In the genomic region with DNA sequence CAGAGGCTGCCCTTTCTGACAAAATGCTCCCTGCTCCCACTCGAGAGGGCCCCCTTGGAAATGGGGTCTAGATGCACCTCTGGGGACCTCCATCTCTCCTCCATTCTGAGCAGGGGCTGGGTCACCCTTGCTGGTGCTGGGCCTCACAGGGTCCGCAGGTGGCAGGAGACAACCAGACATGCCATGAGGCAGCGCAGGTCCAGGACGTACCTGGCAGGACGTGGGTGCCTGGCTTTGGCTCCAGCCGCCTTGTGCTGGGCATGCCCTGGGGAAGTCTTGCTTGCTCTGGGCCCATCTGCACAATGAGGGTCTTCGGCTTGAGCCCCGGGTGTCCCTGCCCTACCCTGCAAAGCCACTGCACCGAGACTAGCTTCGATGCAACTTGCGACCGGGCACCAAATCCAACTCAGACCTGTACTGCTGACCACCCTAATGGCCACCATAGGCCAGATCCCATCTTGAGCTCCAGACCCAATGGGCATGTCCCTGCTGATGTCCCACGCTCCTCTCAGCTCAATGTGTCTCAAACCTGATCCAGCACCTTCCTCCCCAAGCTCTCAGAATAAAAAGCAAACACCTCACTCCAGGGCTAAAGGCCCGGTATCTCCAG, we compare ENCODE assay signal across 17 cellular contexts.
DNase-seq lines count a peak whose midpoint lies in the region; ATAC-seq and TF ChIP-seq lines count a peak whose summit lies in the region.
"Had no signal": no experiment of that assay in that cellular context is flagged by ENCODE, and none has a peak within 500 bp of the region (broad histone marks: within the 10 kb centered on the region; RNA-seq: fewer than 3 reads in every experiment).

No MANE protein-coding gene starts in this region.

- H3K36me3 Mint-ChIP-seq in stimulated activated memory B cell treated with anti-CD40 and anti-IgM and Interleukin-4, amounts not matched to agents 10 μg/mL and 1 μg/mL and 100 μg/mL, for 72 hours, result peaks cover 14% of the 10 kb centered on the region

- intact Hi-C loops in left ventricle myocardium superior (cut with micrococcal nuclease), result no loop called here
- intact Hi-C loops in Right ventricle myocardium superior (cut with DNase I), result no loop called here

- H3K27me3 ChIP-seq in OCI-LY3 (ENCODE audit: low read depth, low read length), result no peaks in the 10 kb centered on the region
- H3K27me3 ChIP-seq in effector memory CD4-positive, alpha-beta T cell (replicated peaks; ENCODE audit: control insufficient read depth, insufficient read depth, low read length, poor library complexity, severe bottlenecking), result no peaks in the 10 kb centered on the region
- H3K27me3 ChIP-seq in mesenchymal stem cell (ENCODE audit: control insufficient read depth in 1 of 2, insufficient read depth in 1 of 2, low read length in 2 of 2), result no peaks in the 10 kb centered on the region

- WGBS in mesenchymal stem cell, result 96% methylated on average over 14 of the region's 14 CpGs

- peak overlapping the region in 1 of 2 experiments; percentile 88 for H3K14ac ChIP-seq in mesenchymal stem cell (ENCODE audit: low read length in 2 of 2)

- H3K4me3 Mint-ChIP-seq in stimulated activated memory B cell treated with anti-CD40 and anti-IgM and Interleukin-4, amounts not matched to agents 10 μg/mL and 1 μg/mL and 100 μg/mL, for 72 hours, result peak overlapping the region; percentile 53

- H3K79me2 ChIP-seq in OCI-LY3 (ENCODE audit: low read length), result peaks cover 23% of the 10 kb centered on the region

- H4K91ac ChIP-seq in mesenchymal stem cell (ENCODE audit: low read length), result no peak overlapping the region

- peaks cover 18% of the 10 kb centered on the region for H3K36me3 ChIP-seq in OCI-LY3 (replicated peaks; ENCODE audit: low read depth, low read length)
- peaks cover 9% of the 10 kb centered on the region for H3K36me3 ChIP-seq in effector memory CD4-positive, alpha-beta T cell (ENCODE audit: control insufficient read depth, insufficient read depth, low read length)
- peaks cover under 1 to 24% of the 10 kb centered on the region in 2 experiments for H3K36me3 ChIP-seq in mesenchymal stem cell (ENCODE audit: control insufficient read depth in 1 of 2, insufficient read depth in 2 of 2, low read depth in 1 of 2, low read length in 2 of 2)

- H2AFZ ChIP-seq in OCI-LY3 (ENCODE audit: low read depth, low read length), result no peak overlapping the region
- no peak overlapping the region for H2AFZ ChIP-seq in mesenchymal stem cell (ENCODE audit: low read depth, low read length)

- no peak overlapping the region for H4K8ac ChIP-seq in mesenchymal stem cell (ENCODE audit: low read length)

- H3K27ac Mint-ChIP-seq in stimulated activated memory B cell treated with anti-CD40 and anti-IgM and Interleukin-4, amounts not matched to agents 10 μg/mL and 1 μg/mL and 100 μg/mL, for 72 hours, result peak overlapping the region; percentile 99
- H3K27ac Mint-ChIP-seq: stimulated activated naive CD8-positive, alpha-beta T cell treated with anti-CD3 and anti-CD28 coated beads, Interleukin-15, Interleukin-2, amounts not matched to agents 100 ng/mL and 50 ng/mL, for 24 hours had no signal

- H3K4me1 ChIP-seq in OCI-LY3 (ENCODE audit: low read length) (peaks cover 40% of the 10 kb centered on the region), mesenchymal stem cell (ENCODE audit: control insufficient read depth, insufficient read depth, low read depth, low read length) (peaks cover 7% of the 10 kb centered on the region)
- peaks cover 70% of the 10 kb centered on the region for H3K4me1 ChIP-seq in effector memory CD4-positive, alpha-beta T cell (ENCODE audit: control insufficient read depth, insufficient read depth, low read length, poor library complexity, severe bottlenecking)

- DNase-seq in left ventricle myocardium superior (peak; percentile 34), Right ventricle myocardium superior (no peak), NCI-H2107 (lab: John Stamatoyannopoulos, UW) (no peak), AML-193 (lab: John Stamatoyannopoulos, UW) (no peak), mesenchymal stem cell (no peak)
- DNase-seq in effector memory CD4-positive, alpha-beta T cell, result no peak
- DNase-seq: Calu3, foreskin fibroblast, hippocampal formation, islet precursor cell, NCI-H526 treated with DMSO at 0.1 percent for 48 hours, SIG-M5, trophoblast cell had no signal

- no peak overlapping the region for H3K9ac ChIP-seq in OCI-LY3 (ENCODE audit: low read length)
- H3K9ac ChIP-seq in mesenchymal stem cell (ENCODE audit: low read length), result no peak overlapping the region

- H2BK15ac ChIP-seq in mesenchymal stem cell (ENCODE audit: low read depth, poor library complexity, severe bottlenecking), result no peak overlapping the region

- no peak for ATAC-seq in left ventricle myocardium superior
- ATAC-seq in Right ventricle myocardium superior (ENCODE audit: poor library complexity), result no peak
- ATAC-seq in stimulated activated memory B cell treated with anti-CD40 and anti-IgM and Interleukin-4, amounts not matched to agents 10 μg/mL and 1 μg/mL and 100 μg/mL, for 72 hours, result no peak

- no peak for TF ChIP-seq CTCF in OCI-LY3 (IDR thresholded peaks at IDR 0.05; ENCODE audit: low read depth, low read length)

- H2BK5ac ChIP-seq in mesenchymal stem cell (ENCODE audit: low read depth, low read length, poor library complexity, severe bottlenecking), result no peak overlapping the region

- peaks cover 3% of the 10 kb centered on the region for H3K9me3 Mint-ChIP-seq in stimulated activated memory B cell treated with anti-CD40 and anti-IgM and Interleukin-4, amounts not matched to agents 10 μg/mL and 1 μg/mL and 100 μg/mL, for 72 hours

- H3K9me3 ChIP-seq in OCI-LY3 (ENCODE audit: insufficient read depth, low read length) (peaks cover 5% of the 10 kb centered on the region; the same call in 1 of the 2 replicates), mesenchymal stem cell (ENCODE audit: control insufficient read depth, low read length) (no peaks in the 10 kb centered on the region)
- H3K9me3 ChIP-seq in effector memory CD4-positive, alpha-beta T cell (ENCODE audit: control insufficient read depth, low read length), result no peaks in the 10 kb centered on the region

- H3K23ac ChIP-seq in mesenchymal stem cell (ENCODE audit: low read length in 2 of 2), result no peak overlapping the region

- H3K4me1 Mint-ChIP-seq in stimulated activated memory B cell treated with anti-CD40 and anti-IgM and Interleukin-4, amounts not matched to agents 10 μg/mL and 1 μg/mL and 100 μg/mL, for 72 hours, result peaks cover 85% of the 10 kb centered on the region

- H2BK12ac ChIP-seq in mesenchymal stem cell (ENCODE audit: low read length in 2 of 2), result no peak overlapping the region

- peak overlapping the region; percentile 50 for H3K4me2 ChIP-seq in OCI-LY3 (ENCODE audit: low read length)
- no peak overlapping the region for H3K4me2 ChIP-seq in mesenchymal stem cell (ENCODE audit: low read length, poor library complexity, severe bottlenecking)

- H3K4me3 ChIP-seq in OCI-LY3 (ENCODE audit: low read length), result peak overlapping the region; percentile 20; the same call in 1 of the 2 replicates
- H3K4me3 ChIP-seq in effector memory CD4-positive, alpha-beta T cell (ENCODE audit: insufficient read depth, low read depth, low read length, poor library complexity, severe bottlenecking), result peak overlapping the region; percentile 4
- no peak overlapping the region for H3K4me3 ChIP-seq in mesenchymal stem cell (ENCODE audit: insufficient read depth in 1 of 2, low read depth in 1 of 2, low read length in 2 of 2)
- H3K4me3 ChIP-seq: coronary artery had no signal

- H2AK5ac ChIP-seq in mesenchymal stem cell (ENCODE audit: low read length, severe bottlenecking), result no peak overlapping the region

- H3K27ac ChIP-seq in OCI-LY3 (ENCODE audit: low read length) (no peak overlapping the region), mesenchymal stem cell (ENCODE audit: low read length, poor library complexity, severe bottlenecking) (no peak overlapping the region)
- peak overlapping the region; percentile 56 for H3K27ac ChIP-seq in effector memory CD4-positive, alpha-beta T cell (ENCODE audit: insufficient read depth, low read length, poor library complexity, severe bottlenecking)
- H3K27ac ChIP-seq: coronary artery had no signal

- no peaks in the 10 kb centered on the region for H3K27me3 Mint-ChIP-seq in stimulated activated memory B cell treated with anti-CD40 and anti-IgM and Interleukin-4, amounts not matched to agents 10 μg/mL and 1 μg/mL and 100 μg/mL, for 72 hours
- H3K27me3 Mint-ChIP-seq: stimulated activated naive CD8-positive, alpha-beta T cell treated with anti-CD3 and anti-CD28 coated beads, Interleukin-15, Interleukin-2, amounts not matched to agents 100 ng/mL and 50 ng/mL, for 24 hours had no signal

- H3K4ac ChIP-seq in mesenchymal stem cell (ENCODE audit: low read depth in 1 of 2, low read length in 2 of 2), result no peak overlapping the region

- H4K20me1 ChIP-seq in OCI-LY3 (ENCODE audit: insufficient read depth, low read length), result peaks cover 60% of the 10 kb centered on the region

- peaks cover 43% of the 10 kb centered on the region for H3K79me1 ChIP-seq in mesenchymal stem cell (replicated peaks; ENCODE audit: low read length, poor library complexity, severe bottlenecking)

- no peak overlapping the region for H3K18ac ChIP-seq in mesenchymal stem cell (ENCODE audit: low read depth in 1 of 2, low read length in 2 of 2)

- no peak overlapping the region for H2BK120ac ChIP-seq in mesenchymal stem cell (ENCODE audit: low read depth, low read length)

Comparison
In these comparisons a context has a peak if more than half of its experiments do, and no peak if none do; other contexts are left out.
1. H3K4me3 ChIP-seq: peak in OCI-LY3 (single experiment) and effector memory CD4-positive, alpha-beta T cell (single experiment); none in mesenchymal stem cell (0 of 2).